29 cellular contexts compared by ENCODE assay signal in genomic region chr18:56647071-56647470, GRCh38. TPM values are rescaled to one million over a fixed set of nuclear protein-coding genes. Genes with fewer than 3 reads are reported as not detected.
DNase-seq lines count a peak whose midpoint lies in the region; ATAC-seq, FAIRE-seq and TF ChIP-seq lines count a peak whose summit lies in the region.
"Had no signal": no experiment of that assay in that cellular context is flagged by ENCODE, and none has a peak within 500 bp of the region (broad histone marks: within the 10 kb centered on the region; RNA-seq: fewer than 3 reads in every experiment).

No MANE protein-coding gene starts in this region.

- POLR2A ChIA-PET in activated CD4-positive, alpha-beta T cell treated with anti-CD3 and anti-CD28 coated beads, Interleukin-2, amount 10 ng/mL, durations not matched to agents 7 days and 5 days (lab: Charles Lee): no interaction called here
- POLR2A ChIA-PET in activated CD8-positive, alpha-beta T cell treated with anti-CD3 and anti-CD28 coated beads for 36 hours (lab: Charles Lee): interaction anchor here (0.7 to 6.2 kb wide), 2 partner anchors 8 to 20 kb away, joined by 3 to 29 read pairs; partner anchors contain the start of gene TXNL1

- H3K27ac ChIP-seq in upper lobe of right lung: no peak overlapping the region
- H3K27ac ChIP-seq: left ventricle myocardium inferior, neutrophil, thoracic aorta had no signal

- DNase-seq in activated CD4-positive, alpha-beta T cell treated with anti-CD3 and anti-CD28 coated beads, Interleukin-2, amount 10 ng/mL, durations not matched to agents 7 days and 5 days: no peak
- DNase-seq in activated CD4-positive, alpha-beta T cell treated with anti-CD3 and anti-CD28 coated beads for 4 hours: no peak
- DNase-seq in GM12891 (ENCODE audit: insufficient read length, low spot score) (no peak), upper lobe of right lung (no peak)
- DNase-seq in activated CD8-positive, alpha-beta T cell treated with anti-CD3 and anti-CD28 coated beads for 36 hours: peak; percentile 37
- no peak for DNase-seq in natural killer cell treated with Interleukin-12 subunit alpha and Interleukin-12 subunit beta and Interleukin-15 and Interleukin-18, amount 100 ng/mL, for 72 hours (ENCODE audit: low spot score)
- DNase-seq: activated CD4-positive, alpha-beta T cell treated with anti-CD3 and anti-CD28 coated beads for 48 hours; activated naive CD4-positive, alpha-beta T cell; AML-193; amygdala; effector CD8-positive, alpha-beta T cell; islet precursor cell; Karpas-422; left ventricle myocardium inferior; NCI-H1417 treated with DMSO at 0.1 percent for 48 hours; NCI-H2081 treated with DMSO at 0.1 percent for 48 hours; NCI-H345; stimulated activated CD4-positive, alpha-beta T cell treated with anti-CD3 and anti-CD28 coated beads, Interleukin-12 subunit alpha, Interleukin-12 subunit beta, amount 100 ng/mL, for 4 hours; stimulated activated CD4-positive, alpha-beta T cell treated with anti-CD3 and anti-CD28 coated beads, Interleukin-4, amount 100 ng/mL, for 4 hours; stimulated activated naive B cell treated with anti-CD40 and anti-IgM and Interleukin-4, amounts not matched to agents 10 μg/mL and 1 μg/mL and 100 μg/mL, for 72 hours had no signal

- H3K9me3 Mint-ChIP-seq in activated CD4-positive, alpha-beta T cell treated with anti-CD3 and anti-CD28 coated beads, Interleukin-2, amount 10 ng/mL, durations not matched to agents 7 days and 5 days: no peaks in the 10 kb centered on the region
- H3K9me3 Mint-ChIP-seq in activated CD8-positive, alpha-beta T cell treated with anti-CD3 and anti-CD28 coated beads for 36 hours: no peaks in the 10 kb centered on the region
- H3K9me3 Mint-ChIP-seq in natural killer cell treated with Interleukin-12 subunit alpha and Interleukin-12 subunit beta and Interleukin-15 and Interleukin-18, amount 100 ng/mL, for 72 hours: peaks cover 5% of the 10 kb centered on the region
- H3K9me3 Mint-ChIP-seq: stimulated activated naive B cell treated with anti-CD40 and anti-IgM and Interleukin-4, amounts not matched to agents 10 μg/mL and 1 μg/mL and 100 μg/mL, for 72 hours had no signal

- FAIRE-seq in GM12891 (lab: Jason Lieb, UNC): peak; percentile 65
- FAIRE-seq: A204.1, bronchial epithelial cell, RCC 7860 had no signal

- CTCF ChIA-PET in activated CD4-positive, alpha-beta T cell treated with anti-CD3 and anti-CD28 coated beads, Interleukin-2, amount 10 ng/mL, durations not matched to agents 7 days and 5 days (lab: Charles Lee): interaction anchor here (0.6 to 0.9 kb wide), 3 partner anchors 9 to 133 kb away, joined by 3 to 4 read pairs (median 3); partner anchors contain the start of gene TXNL1
- CTCF ChIA-PET in activated CD8-positive, alpha-beta T cell treated with anti-CD3 and anti-CD28 coated beads for 36 hours (lab: Charles Lee): interaction anchor here (1.2 to 1.5 kb wide), 4 partner anchors 9 to 62 kb away, joined by 3 to 4 read pairs (median 3); no protein-coding TSS in a partner anchor

- no peaks in the 10 kb centered on the region for H3K9me3 ChIP-seq in upper lobe of right lung
- H3K9me3 ChIP-seq: HAP-1, left ventricle myocardium inferior, neutrophil, thoracic aorta had no signal

- no peak for TF ChIP-seq POLR2A in GM12891 (IDR thresholded peaks at IDR 0.05; ENCODE audit: low read depth, low read length)

- no peaks in the 10 kb centered on the region for H3K27me3 Mint-ChIP-seq in activated CD4-positive, alpha-beta T cell treated with anti-CD3 and anti-CD28 coated beads, Interleukin-2, amount 10 ng/mL, durations not matched to agents 7 days and 5 days
- H3K27me3 Mint-ChIP-seq in activated CD8-positive, alpha-beta T cell treated with anti-CD3 and anti-CD28 coated beads for 36 hours: no peaks in the 10 kb centered on the region
- no peaks in the 10 kb centered on the region for H3K27me3 Mint-ChIP-seq in natural killer cell treated with Interleukin-12 subunit alpha and Interleukin-12 subunit beta and Interleukin-15 and Interleukin-18, amount 100 ng/mL, for 72 hours
- H3K27me3 Mint-ChIP-seq: stimulated activated naive B cell treated with anti-CD40 and anti-IgM and Interleukin-4, amounts not matched to agents 10 μg/mL and 1 μg/mL and 100 μg/mL, for 72 hours had no signal

- peak overlapping the region; percentile 43 for H3K27ac Mint-ChIP-seq in activated CD4-positive, alpha-beta T cell treated with anti-CD3 and anti-CD28 coated beads, Interleukin-2, amount 10 ng/mL, durations not matched to agents 7 days and 5 days
- H3K27ac Mint-ChIP-seq in activated CD8-positive, alpha-beta T cell treated with anti-CD3 and anti-CD28 coated beads for 36 hours: no peak overlapping the region
- H3K27ac Mint-ChIP-seq in natural killer cell treated with Interleukin-12 subunit alpha and Interleukin-12 subunit beta and Interleukin-15 and Interleukin-18, amount 100 ng/mL, for 72 hours: peak overlapping the region; percentile 83 to 87
- H3K27ac Mint-ChIP-seq: stimulated activated naive B cell treated with anti-CD40 and anti-IgM and Interleukin-4, amounts not matched to agents 10 μg/mL and 1 μg/mL and 100 μg/mL, for 72 hours had no signal

- peaks cover 3% of the 10 kb centered on the region for H3K36me3 Mint-ChIP-seq in activated CD4-positive, alpha-beta T cell treated with anti-CD3 and anti-CD28 coated beads, Interleukin-2, amount 10 ng/mL, durations not matched to agents 7 days and 5 days (ENCODE audit: low read depth)
- peaks cover 3% of the 10 kb centered on the region for H3K36me3 Mint-ChIP-seq in activated CD8-positive, alpha-beta T cell treated with anti-CD3 and anti-CD28 coated beads for 36 hours (ENCODE audit: low read depth)
- peaks cover 5% of the 10 kb centered on the region for H3K36me3 Mint-ChIP-seq in natural killer cell treated with Interleukin-12 subunit alpha and Interleukin-12 subunit beta and Interleukin-15 and Interleukin-18, amount 100 ng/mL, for 72 hours

- no peak overlapping the region for H3K4me3 ChIP-seq in upper lobe of right lung
- H3K4me3 ChIP-seq: HAP-1, left ventricle myocardium inferior, thoracic aorta had no signal

- peaks cover 10% of the 10 kb centered on the region for H3K4me1 ChIP-seq in upper lobe of right lung

- intact Hi-C loops in activated CD8-positive, alpha-beta T cell treated with anti-CD3 and anti-CD28 coated beads for 36 hours (cut with micrococcal nuclease): no loop called here
- intact Hi-C loops in upper lobe of right lung (cut with DNase I): no loop called here

- H3K4me3 Mint-ChIP-seq in activated CD4-positive, alpha-beta T cell treated with anti-CD3 and anti-CD28 coated beads, Interleukin-2, amount 10 ng/mL, durations not matched to agents 7 days and 5 days: no peak overlapping the region
- H3K4me3 Mint-ChIP-seq in activated CD8-positive, alpha-beta T cell treated with anti-CD3 and anti-CD28 coated beads for 36 hours: no peak overlapping the region
- H3K4me3 Mint-ChIP-seq in natural killer cell treated with Interleukin-12 subunit alpha and Interleukin-12 subunit beta and Interleukin-15 and Interleukin-18, amount 100 ng/mL, for 72 hours: peak overlapping the region; percentile 72
- H3K4me3 Mint-ChIP-seq: stimulated activated naive B cell treated with anti-CD40 and anti-IgM and Interleukin-4, amounts not matched to agents 10 μg/mL and 1 μg/mL and 100 μg/mL, for 72 hours had no signal

- ATAC-seq in activated CD8-positive, alpha-beta T cell treated with anti-CD3 and anti-CD28 coated beads for 36 hours: peak; percentile 12
- ATAC-seq in natural killer cell treated with Interleukin-12 subunit alpha and Interleukin-12 subunit beta and Interleukin-15 and Interleukin-18, amount 100 ng/mL, for 72 hours: peak in 1 of 2 donors; percentile 61
- no peak for ATAC-seq in upper lobe of right lung
- no peak for ATAC-seq in HG03139 (IDR thresholded peaks at IDR 0.05; ENCODE audit: unreplicated experiment)
- ATAC-seq in HG02885 (IDR thresholded peaks at IDR 0.05; ENCODE audit: poor library complexity, unreplicated experiment): no peak
- ATAC-seq: sciatic nerve; stimulated activated naive B cell treated with anti-CD40 and anti-IgM and Interleukin-4, amounts not matched to agents 10 μg/mL and 1 μg/mL and 100 μg/mL, for 72 hours had no signal

- H3K27me3 ChIP-seq in upper lobe of right lung: no peaks in the 10 kb centered on the region
- H3K27me3 ChIP-seq: neutrophil had no signal

- no peaks in the 10 kb centered on the region for H3K36me3 ChIP-seq in upper lobe of right lung
- H3K36me3 ChIP-seq: HAP-1, left ventricle myocardium inferior, neutrophil, thoracic aorta had no signal

- H3K4me1 Mint-ChIP-seq in activated CD4-positive, alpha-beta T cell treated with anti-CD3 and anti-CD28 coated beads, Interleukin-2, amount 10 ng/mL, durations not matched to agents 7 days and 5 days: peaks cover 40% of the 10 kb centered on the region
- peaks cover 13% of the 10 kb centered on the region for H3K4me1 Mint-ChIP-seq in activated CD8-positive, alpha-beta T cell treated with anti-CD3 and anti-CD28 coated beads for 36 hours (ENCODE audit: low read depth)
- H3K4me1 Mint-ChIP-seq in natural killer cell treated with Interleukin-12 subunit alpha and Interleukin-12 subunit beta and Interleukin-15 and Interleukin-18, amount 100 ng/mL, for 72 hours (ENCODE audit: low read depth in 2 of 2): peaks cover 40 to 45% of the 10 kb centered on the region in 2 donors

- no peak for TF ChIP-seq CTCF in activated CD8-positive, alpha-beta T cell treated with anti-CD3 and anti-CD28 coated beads for 36 hours (IDR thresholded peaks at IDR 0.05)
- no peak for TF ChIP-seq CTCF in upper lobe of right lung (IDR thresholded peaks at IDR 0.05)

TF ChIP-seq in GM12891, 5 proteins besides CTCF, POLR2A, EP300 and RAD21:
- TF ChIP-seq SPI1 (IDR thresholded peaks at IDR 0.05; ENCODE audit: low read depth, low read length): no peak
TF ChIP-seq in GM12891: peak in this region for 0.

RNA-seq across cellular contexts. Expression of gene WDR7, which starts 4.1 kb away (rescaled TPM):
- 10 to 100 TPM; 41.5 to 44.3 TPM for total RNA-seq in activated CD4-positive, alpha-beta T cell treated with anti-CD3 and anti-CD28 coated beads, Interleukin-2, amount 10 ng/mL, durations not matched to agents 7 days and 5 days
- 5.0 TPM for polyA plus RNA-seq in GM12891 (2012; ENCODE audit: low read depth, missing spikeins)
- total RNA-seq in activated CD8-positive, alpha-beta T cell treated with anti-CD3 and anti-CD28 coated beads for 36 hours: 10 to 100 TPM; 16.0 to 19.0 TPM
- total RNA-seq in natural killer cell treated with Interleukin-12 subunit alpha and Interleukin-12 subunit beta and Interleukin-15 and Interleukin-18, amount 100 ng/mL, for 72 hours: 10 to 100 TPM; 51.1 to 69.1 TPM
- 30.7 TPM for total RNA-seq in upper lobe of right lung

RNA-seq across cellular contexts. Expression of gene TXNL1, which starts 8.7 kb away (rescaled TPM):
- 10 to 100 TPM; 52.9 to 58.6 TPM for total RNA-seq in activated CD4-positive, alpha-beta T cell treated with anti-CD3 and anti-CD28 coated beads, Interleukin-2, amount 10 ng/mL, durations not matched to agents 7 days and 5 days
- 65.1 TPM for polyA plus RNA-seq in GM12891 (2012; ENCODE audit: low read depth, missing spikeins)
- total RNA-seq in activated CD8-positive, alpha-beta T cell treated with anti-CD3 and anti-CD28 coated beads for 36 hours: 10 to 100 TPM; 72.8 to 74.5 TPM
- total RNA-seq in natural killer cell treated with Interleukin-12 subunit alpha and Interleukin-12 subunit beta and Interleukin-15 and Interleukin-18, amount 100 ng/mL, for 72 hours: 10 to 100 TPM; 50.3 to 60.5 TPM
- total RNA-seq in upper lobe of right lung: 56.4 TPM
